Comparison of ENCODE assay signal across 1 cellular context in the genomic region with DNA sequence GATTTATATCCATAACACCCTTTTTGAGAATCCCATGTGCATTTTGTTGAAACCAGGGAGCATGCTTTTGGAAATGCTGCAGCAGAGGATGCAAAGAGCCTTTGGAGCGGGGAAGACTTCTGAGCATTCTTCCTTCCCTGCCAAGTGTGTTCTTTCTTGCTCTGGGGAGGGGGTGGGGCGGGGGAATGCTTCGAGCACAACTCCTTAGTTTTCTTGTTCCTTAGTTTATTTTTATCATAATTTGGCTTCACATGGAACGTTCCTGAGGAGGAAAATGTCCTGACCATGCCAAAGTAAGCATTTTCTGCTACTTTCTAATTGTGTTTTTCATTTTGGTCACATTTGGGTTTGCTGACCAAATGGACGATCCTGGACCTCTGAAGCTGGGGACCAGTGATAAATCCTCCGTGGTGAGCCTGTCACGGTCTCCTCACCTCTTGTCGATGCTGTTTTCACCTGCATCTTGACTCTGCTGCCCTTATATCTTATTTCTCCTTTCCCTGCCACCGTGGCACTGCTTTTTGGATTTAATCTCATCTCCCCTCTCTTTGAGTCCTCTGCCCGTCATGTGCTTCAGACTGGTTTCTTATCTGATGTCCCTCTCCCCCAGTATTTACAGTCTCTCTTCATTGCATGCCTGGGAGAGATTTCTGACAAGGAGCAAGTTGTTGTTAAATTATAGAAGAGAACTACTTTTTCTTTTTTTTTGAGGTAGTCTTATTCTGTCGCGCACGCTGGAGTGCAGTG.
TF ChIP-seq lines count a peak whose summit lies in the region.

No MANE protein-coding gene starts in this region.

TF ChIP-seq in K562, 482 proteins besides CTCF, POLR2A, EP300 and RAD21 (continued from another document and continues in another):
- TF ChIP-seq, protein P1, sequence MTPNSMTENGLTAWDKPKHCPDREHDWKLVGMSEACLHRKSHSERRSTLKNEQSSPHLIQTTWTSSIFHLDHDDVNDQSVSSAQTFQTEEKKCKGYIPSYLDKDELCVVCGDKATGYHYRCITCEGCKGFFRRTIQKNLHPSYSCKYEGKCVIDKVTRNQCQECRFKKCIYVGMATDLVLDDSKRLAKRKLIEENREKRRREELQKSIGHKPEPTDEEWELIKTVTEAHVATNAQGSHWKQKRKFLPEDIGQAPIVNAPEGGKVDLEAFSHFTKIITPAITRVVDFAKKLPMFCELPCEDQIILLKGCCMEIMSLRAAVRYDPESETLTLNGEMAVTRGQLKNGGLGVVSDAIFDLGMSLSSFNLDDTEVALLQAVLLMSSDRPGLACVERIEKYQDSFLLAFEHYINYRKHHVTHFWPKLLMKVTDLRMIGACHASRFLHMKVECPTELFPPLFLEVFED (CRISPR knock-in tag; conservative IDR thresholded peaks at IDR 0.05), result 0 out of 2 replicates have a peak, but pooled peaks have one; percentile 18
- TF ChIP-seq ESRRA (IDR thresholded peaks at IDR 0.05; ENCODE audit: borderline replicate concordance, low read depth) (no peak), MEIS2 (IDR thresholded peaks at IDR 0.05; ENCODE audit: partially characterized antibody) (no peak), ELF4 (CRISPR knock-in tag; IDR thresholded peaks at IDR 0.05) (no peak), THRAP3 (IDR thresholded peaks at IDR 0.05; ENCODE audit: borderline replicate concordance) (no peak), ZBED1 (IDR thresholded peaks at IDR 0.05) (no peak), CBX2 (IDR thresholded peaks at IDR 0.05; ENCODE audit: insufficient read depth, low read length, poor library complexity, severe bottlenecking) (no peak), NEUROD1 (IDR thresholded peaks at IDR 0.05; ENCODE audit: borderline replicate concordance, low read depth, low read length, partially characterized antibody) (no peak), BHLHE40 (IDR thresholded peaks at IDR 0.05; ENCODE audit: low read length) (0 out of 2 replicates have a peak, but pooled peaks have one; percentile 10), JUN (IDR thresholded peaks at IDR 0.05; ENCODE audit: borderline replicate concordance, low read depth, low read length) (no peak), JUN (CRISPR knock-in tag; IDR thresholded peaks at IDR 0.05; ENCODE audit: borderline replicate concordance) (no peak), CTBP1 (IDR thresholded peaks at IDR 0.05; ENCODE audit: borderline replicate concordance) (0 out of 2 replicates have a peak, but pooled peaks have one; percentile 8), ZNF347 (CRISPR knock-in tag; IDR thresholded peaks at IDR 0.05; ENCODE audit: low read depth) (no peak), YY1 (IDR thresholded peaks at IDR 0.05; ENCODE audit: borderline replicate concordance in 1 of 3, control insufficient read depth in 1 of 3, extremely low read depth in 1 of 3, insufficient read depth in 3 of 3, insufficient read length in 1 of 3, insufficient replicate concordance in 2 of 3, low read depth in 1 of 3, low read length in 2 of 3) (no peak), HDGF (IDR thresholded peaks at IDR 0.05) (no peak), SRSF7 (optimal IDR thresholded peaks at IDR 0.05; ENCODE audit: low read depth, low read length) (no peak), TAF7 (tag; IDR thresholded peaks at IDR 0.05) (no peak), SMAD2 (IDR thresholded peaks at IDR 0.05; ENCODE audit: low read depth, low read length) (no peak), SMARCA4 (IDR thresholded peaks at IDR 0.05) (0 out of 2 replicates have a peak, but pooled peaks have one; percentile 34), GABPB2 (CRISPR knock-in tag; conservative IDR thresholded peaks at IDR 0.05) (no peak), GATAD2A (IDR thresholded peaks at IDR 0.05) (no peak), HMG20B (CRISPR knock-in tag; IDR thresholded peaks at IDR 0.05) (no peak), TCF7 (IDR thresholded peaks at IDR 0.05; ENCODE audit: borderline replicate concordance) (no peak), FOSL1 (tag; conservative IDR thresholded peaks at IDR 0.05) (no peak), ZNF431 (CRISPR knock-in tag; IDR thresholded peaks at IDR 0.05) (no peak), RB1 (IDR thresholded peaks at IDR 0.05; ENCODE audit: low read depth) (no peak), ESRRB (CRISPR knock-in tag; IDR thresholded peaks at IDR 0.05; ENCODE audit: borderline replicate concordance) (no peak), TEAD1 (CRISPR knock-in tag; IDR thresholded peaks at IDR 0.05) (no peak), PHF21A (IDR thresholded peaks at IDR 0.05; ENCODE audit: borderline replicate concordance, low read depth) (no peak), ZSCAN29 (IDR thresholded peaks at IDR 0.05) (no peak), BACH1 (tag; IDR thresholded peaks at IDR 0.05) (no peak), L3MBTL2 (IDR thresholded peaks at IDR 0.05) (peak; percentile 48; the same call in 1 of the 2 replicates), ZNF41 (CRISPR knock-in tag; conservative IDR thresholded peaks at IDR 0.05) (no peak), U2AF1 (optimal IDR thresholded peaks at IDR 0.05; ENCODE audit: low read depth, low read length) (no peak), ZZZ3 (IDR thresholded peaks at IDR 0.05) (no peak), SMAD4 (CRISPR knock-in tag; conservative IDR thresholded peaks at IDR 0.05) (no peak), EP400 (IDR thresholded peaks at IDR 0.05) (no peak; the same call in 1 of the 2 replicates), ZNF165 (CRISPR knock-in tag; IDR thresholded peaks at IDR 0.05; ENCODE audit: borderline replicate concordance) (no peak), SRSF3 (IDR thresholded peaks at IDR 0.05; ENCODE audit: insufficient read depth, low read length) (no peak), PYGO2 (tag; IDR thresholded peaks at IDR 0.05) (no peak), HCFC1 (IDR thresholded peaks at IDR 0.05; ENCODE audit: low read depth, low read length) (no peak), MYC (IDR thresholded peaks at IDR 0.05; ENCODE audit: low read depth, low read length) (0 out of 2 replicates have a peak, but pooled peaks have one; percentile 34), MYC (CRISPR knock-in tag; IDR thresholded peaks at IDR 0.05; ENCODE audit: borderline replicate concordance, low read depth) (no peak), BRF1 (IDR thresholded peaks at IDR 0.05; ENCODE audit: borderline replicate concordance, extremely low read depth, insufficient read length) (no peak), XRCC3 (IDR thresholded peaks at IDR 0.05) (no peak), ZKSCAN3 (CRISPR knock-in tag; IDR thresholded peaks at IDR 0.05) (no peak), RBBP5 (IDR thresholded peaks at IDR 0.05; ENCODE audit: borderline replicate concordance, insufficient read depth, low read length, poor library complexity, severe bottlenecking) (no peak), KLF13 (tag; IDR thresholded peaks at IDR 0.05; ENCODE audit: borderline replicate concordance, low read depth) (no peak), HDAC2 (IDR thresholded peaks at IDR 0.05) (peak; percentile 19; the same call in 1 of the 2 replicates), RCOR1 (IDR thresholded peaks at IDR 0.05; ENCODE audit: borderline replicate concordance in 1 of 2, low read depth in 2 of 2, low read length in 2 of 2) (peak in 1 of 2 experiments; percentile 79; a peak in 1 of 4 replicates), NCOR1 (IDR thresholded peaks at IDR 0.05) (0 out of 2 replicates have a peak, but pooled peaks have one; percentile 6), RFX5 (IDR thresholded peaks at IDR 0.05; ENCODE audit: low read depth, low read length) (no peak), BMI1 (IDR thresholded peaks at IDR 0.05; ENCODE audit: low read length) (no peak)
- TF ChIP-seq, protein P2, sequence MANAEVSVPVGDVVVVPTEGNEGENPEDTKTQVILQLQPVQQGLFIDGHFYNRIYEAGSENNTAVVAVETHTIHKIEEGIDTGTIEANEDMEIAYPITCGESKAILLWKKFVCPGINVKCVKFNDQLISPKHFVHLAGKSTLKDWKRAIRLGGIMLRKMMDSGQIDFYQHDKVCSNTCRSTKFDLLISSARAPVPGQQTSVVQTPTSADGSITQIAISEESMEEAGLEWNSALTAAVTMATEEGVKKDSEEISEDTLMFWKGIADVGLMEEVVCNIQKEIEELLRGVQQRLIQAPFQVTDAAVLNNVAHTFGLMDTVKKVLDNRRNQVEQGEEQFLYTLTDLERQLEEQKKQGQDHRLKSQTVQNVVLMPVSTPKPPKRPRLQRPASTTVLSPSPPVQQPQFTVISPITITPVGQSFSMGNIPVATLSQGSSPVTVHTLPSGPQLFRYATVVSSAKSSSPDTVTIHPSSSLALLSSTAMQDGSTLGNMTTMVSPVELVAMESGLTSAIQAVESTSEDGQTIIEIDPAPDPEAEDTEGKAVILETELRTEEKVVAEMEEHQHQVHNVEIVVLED (CRISPR knock-in tag; IDR thresholded peaks at IDR 0.05), result no peak
- TF ChIP-seq, protein P3, sequence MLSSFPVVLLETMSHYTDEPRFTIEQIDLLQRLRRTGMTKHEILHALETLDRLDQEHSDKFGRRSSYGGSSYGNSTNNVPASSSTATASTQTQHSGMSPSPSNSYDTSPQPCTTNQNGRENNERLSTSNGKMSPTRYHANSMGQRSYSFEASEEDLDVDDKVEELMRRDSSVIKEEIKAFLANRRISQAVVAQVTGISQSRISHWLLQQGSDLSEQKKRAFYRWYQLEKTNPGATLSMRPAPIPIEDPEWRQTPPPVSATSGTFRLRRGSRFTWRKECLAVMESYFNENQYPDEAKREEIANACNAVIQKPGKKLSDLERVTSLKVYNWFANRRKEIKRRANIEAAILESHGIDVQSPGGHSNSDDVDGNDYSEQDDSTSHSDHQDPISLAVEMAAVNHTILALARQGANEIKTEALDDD (IDR thresholded peaks at IDR 0.05), result no peak
- TF ChIP-seq, protein P4, sequence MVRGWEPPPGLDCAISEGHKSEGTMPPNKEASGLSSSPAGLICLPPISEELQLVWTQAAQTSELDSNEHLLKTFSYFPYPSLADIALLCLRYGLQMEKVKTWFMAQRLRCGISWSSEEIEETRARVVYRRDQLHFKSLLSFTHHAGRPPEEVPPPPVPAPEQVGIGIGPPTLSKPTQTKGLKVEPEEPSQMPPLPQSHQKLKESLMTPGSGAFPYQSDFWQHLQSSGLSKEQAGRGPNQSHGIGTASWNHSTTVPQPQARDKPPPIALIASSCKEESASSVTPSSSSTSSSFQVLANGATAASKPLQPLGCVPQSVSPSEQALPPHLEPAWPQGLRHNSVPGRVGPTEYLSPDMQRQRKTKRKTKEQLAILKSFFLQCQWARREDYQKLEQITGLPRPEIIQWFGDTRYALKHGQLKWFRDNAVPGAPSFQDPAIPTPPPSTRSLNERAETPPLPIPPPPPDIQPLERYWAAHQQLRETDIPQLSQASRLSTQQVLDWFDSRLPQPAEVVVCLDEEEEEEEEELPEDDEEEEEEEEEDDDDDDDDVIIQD (CRISPR knock-in tag; IDR thresholded peaks at IDR 0.05), result no peak
- TF ChIP-seq, protein P5, sequence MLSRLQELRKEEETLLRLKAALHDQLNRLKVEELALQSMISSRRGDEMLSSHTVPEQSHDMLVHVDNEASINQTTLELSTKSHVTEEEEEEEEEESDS (CRISPR knock-in tag; IDR thresholded peaks at IDR 0.05), result no peak
- TF ChIP-seq, protein P6, sequence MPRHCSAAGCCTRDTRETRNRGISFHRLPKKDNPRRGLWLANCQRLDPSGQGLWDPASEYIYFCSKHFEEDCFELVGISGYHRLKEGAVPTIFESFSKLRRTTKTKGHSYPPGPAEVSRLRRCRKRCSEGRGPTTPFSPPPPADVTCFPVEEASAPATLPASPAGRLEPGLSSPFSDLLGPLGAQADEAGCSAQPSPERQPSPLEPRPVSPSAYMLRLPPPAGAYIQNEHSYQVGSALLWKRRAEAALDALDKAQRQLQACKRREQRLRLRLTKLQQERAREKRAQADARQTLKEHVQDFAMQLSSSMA (CRISPR knock-in tag; IDR thresholded peaks at IDR 0.05), result no peak
- TF ChIP-seq, protein P7, sequence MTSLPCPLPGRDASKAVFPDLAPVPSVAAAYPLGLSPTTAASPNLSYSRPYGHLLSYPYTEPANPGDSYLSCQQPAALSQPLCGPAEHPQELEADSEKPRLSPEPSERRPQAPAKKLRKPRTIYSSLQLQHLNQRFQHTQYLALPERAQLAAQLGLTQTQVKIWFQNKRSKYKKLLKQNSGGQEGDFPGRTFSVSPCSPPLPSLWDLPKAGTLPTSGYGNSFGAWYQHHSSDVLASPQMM (CRISPR knock-in tag; IDR thresholded peaks at IDR 0.05), result no peak
- TF ChIP-seq, protein P8, sequence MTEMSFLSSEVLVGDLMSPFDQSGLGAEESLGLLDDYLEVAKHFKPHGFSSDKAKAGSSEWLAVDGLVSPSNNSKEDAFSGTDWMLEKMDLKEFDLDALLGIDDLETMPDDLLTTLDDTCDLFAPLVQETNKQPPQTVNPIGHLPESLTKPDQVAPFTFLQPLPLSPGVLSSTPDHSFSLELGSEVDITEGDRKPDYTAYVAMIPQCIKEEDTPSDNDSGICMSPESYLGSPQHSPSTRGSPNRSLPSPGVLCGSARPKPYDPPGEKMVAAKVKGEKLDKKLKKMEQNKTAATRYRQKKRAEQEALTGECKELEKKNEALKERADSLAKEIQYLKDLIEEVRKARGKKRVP (CRISPR knock-in tag; IDR thresholded peaks at IDR 0.05), result no peak
- TF ChIP-seq, protein P9, sequence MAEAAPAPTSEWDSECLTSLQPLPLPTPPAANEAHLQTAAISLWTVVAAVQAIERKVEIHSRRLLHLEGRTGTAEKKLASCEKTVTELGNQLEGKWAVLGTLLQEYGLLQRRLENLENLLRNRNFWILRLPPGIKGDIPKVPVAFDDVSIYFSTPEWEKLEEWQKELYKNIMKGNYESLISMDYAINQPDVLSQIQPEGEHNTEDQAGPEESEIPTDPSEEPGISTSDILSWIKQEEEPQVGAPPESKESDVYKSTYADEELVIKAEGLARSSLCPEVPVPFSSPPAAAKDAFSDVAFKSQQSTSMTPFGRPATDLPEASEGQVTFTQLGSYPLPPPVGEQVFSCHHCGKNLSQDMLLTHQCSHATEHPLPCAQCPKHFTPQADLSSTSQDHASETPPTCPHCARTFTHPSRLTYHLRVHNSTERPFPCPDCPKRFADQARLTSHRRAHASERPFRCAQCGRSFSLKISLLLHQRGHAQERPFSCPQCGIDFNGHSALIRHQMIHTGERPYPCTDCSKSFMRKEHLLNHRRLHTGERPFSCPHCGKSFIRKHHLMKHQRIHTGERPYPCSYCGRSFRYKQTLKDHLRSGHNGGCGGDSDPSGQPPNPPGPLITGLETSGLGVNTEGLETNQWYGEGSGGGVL (CRISPR knock-in tag; IDR thresholded peaks at IDR 0.05), result no peak
- TF ChIP-seq, protein P10, sequence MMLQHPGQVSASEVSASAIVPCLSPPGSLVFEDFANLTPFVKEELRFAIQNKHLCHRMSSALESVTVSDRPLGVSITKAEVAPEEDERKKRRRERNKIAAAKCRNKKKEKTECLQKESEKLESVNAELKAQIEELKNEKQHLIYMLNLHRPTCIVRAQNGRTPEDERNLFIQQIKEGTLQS (IDR thresholded peaks at IDR 0.05), result no peak
- TF ChIP-seq, protein P10 (CRISPR knock-in tag; conservative IDR thresholded peaks at IDR 0.05), result no peak
- TF ChIP-seq, protein P11, sequence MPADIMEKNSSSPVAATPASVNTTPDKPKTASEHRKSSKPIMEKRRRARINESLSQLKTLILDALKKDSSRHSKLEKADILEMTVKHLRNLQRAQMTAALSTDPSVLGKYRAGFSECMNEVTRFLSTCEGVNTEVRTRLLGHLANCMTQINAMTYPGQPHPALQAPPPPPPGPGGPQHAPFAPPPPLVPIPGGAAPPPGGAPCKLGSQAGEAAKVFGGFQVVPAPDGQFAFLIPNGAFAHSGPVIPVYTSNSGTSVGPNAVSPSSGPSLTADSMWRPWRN (IDR thresholded peaks at IDR 0.05; ENCODE audit: low read depth), result no peak
